In genomic region chr20:5807431-5807830, GRCh38 we compare ENCODE assay signal across 19 cellular contexts. TPM values are rescaled to one million over a fixed set of nuclear protein-coding genes. Genes with fewer than 3 reads are reported as not detected.
DNase-seq lines count a peak whose midpoint lies in the region; ATAC-seq, FAIRE-seq and TF ChIP-seq lines count a peak whose summit lies in the region.
"Had no signal": no experiment of that assay in that cellular context is flagged by ENCODE, and none has a peak within 500 bp of the region (broad histone marks: within the 10 kb centered on the region; RNA-seq: fewer than 3 reads in every experiment).

No MANE protein-coding gene starts in this region.

- H3K9me2 ChIP-seq in OCI-LY7 (ENCODE audit: insufficient read depth, low read length), result no peaks in the 10 kb centered on the region

- DNase-seq in A549 (ENCODE audit: low read depth in 1 of 2, low spot score in 1 of 2) (no peak), ACHN (peak; percentile 19), OCI-LY7 (ENCODE audit: low spot score) (peak; percentile 41), kidney tubule cell (ENCODE audit: low spot score) (peak; percentile 60), Right ventricle myocardium inferior (ENCODE audit: missing footprints) (no peak)
- DNase-seq in activated effector memory CD4-positive, alpha-beta T cell treated with anti-CD3 and anti-CD28 coated beads, Interleukin-2, amount 50 U/mL, for 16 hours, result no peak
- DNase-seq: AML-193, KBM-7, MM.1S, NCI-H1048, NCI-H1417 treated with DMSO at 0.1 percent for 48 hours, NCI-H187, NCI-H446, NCI-H526, SHP77 had no signal

- H3K4me3 ChIP-seq in A549 (no peak overlapping the region), OCI-LY7 (ENCODE audit: low read depth, low read length, poor library complexity, severe bottlenecking) (no peak overlapping the region)

- peaks cover 38% of the 10 kb centered on the region for H3K36me3 ChIP-seq in OCI-LY7 (ENCODE audit: insufficient read depth, low read length)

- no peak for TF ChIP-seq EP300 in A549 (IDR thresholded peaks at IDR 0.05)

- no peaks in the 10 kb centered on the region for H3K9me3 ChIP-seq in A549
- H3K9me3 ChIP-seq in OCI-LY7 (ENCODE audit: low read length), result no peaks in the 10 kb centered on the region

- no TSS peak for BruUV-seq in OCI-LY7 (replicated peaks; lab: Mats Ljungman, UMichigan)

- TF ChIP-seq CTCF in A549 (IDR thresholded peaks at IDR 0.05) (no peak), OCI-LY7 (conservative IDR thresholded peaks at IDR 0.05; ENCODE audit: low read length) (no peak)

- in situ Hi-C loops in ACHN (cut with HindIII; ENCODE audit: low pct_ligation_motif_present, low pct_unique_long_range_greater_than_20kb, low sequenced_read_pairs), result no loop called here

- CTCF ChIA-PET in A549 (lab: Yijun Ruan, JAX), result interaction anchor here (1.7 to 5.1 kb wide), 4 partner anchors 10 to 278 kb away, joined by 4 to 17 read pairs (median 8); no protein-coding TSS in a partner anchor
- CTCF ChIA-PET in OCI-LY7 (lab: Charles Lee; ENCODE audit: unreplicated experiment), result no interaction called here

- 46% methylated on average over 3 of the region's 3 CpGs for WGBS in A549 (ENCODE audit: missing lambda C conversion rate)

- peak overlapping the region; percentile 21; the same call in 2 of the 3 replicates for H3K4me2 ChIP-seq in A549
- peak overlapping the region; percentile 35 for H3K4me2 ChIP-seq in OCI-LY7 (ENCODE audit: low read length)

- peak overlapping the region in 1 of 2 experiments; percentile 43; a peak in 3 of 6 replicates for H3K27ac ChIP-seq in A549
- H3K27ac ChIP-seq in OCI-LY7 (ENCODE audit: low read depth, low read length, poor library complexity, severe bottlenecking), result peak overlapping the region; percentile 94
- H3K27ac ChIP-seq: C4-2B had no signal

- intact Hi-C loops in OCI-LY7 (cut with micrococcal nuclease; ENCODE audit: unreplicated experiment) (no loop called here), Right ventricle myocardium inferior (cut with DNase I) (loop anchor here (5.0 to 10.0 kb wide), 2 partner anchors 125 to 267 kb away; no protein-coding TSS in a partner anchor)

- H4K20me1 ChIP-seq in OCI-LY7 (ENCODE audit: insufficient read depth, low read length), result no peaks in the 10 kb centered on the region

- H3K79me2 ChIP-seq in OCI-LY7 (ENCODE audit: insufficient read depth, low read depth, low read length), result peaks cover 46% of the 10 kb centered on the region; the same call in 1 of the 2 replicates

- no peak overlapping the region for H2AFZ ChIP-seq in OCI-LY7 (ENCODE audit: low read length)

- POLR2A ChIA-PET in A549 (lab: Yijun Ruan, JAX), result no interaction called here
- POLR2A ChIA-PET in OCI-LY7 (lab: Charles Lee), result interaction anchor here (1.4 to 2.9 kb wide), 3 partner anchors 10 to 248 kb away, joined by 3 to 18 read pairs (median 3); no protein-coding TSS in a partner anchor

- TF ChIP-seq RAD21 in A549 (conservative IDR thresholded peaks at IDR 0.05 in 1 of 2, IDR thresholded peaks at IDR 0.05 in 1 of 2), result no peak

- FAIRE-seq in A549 (lab: Jason Lieb, UNC), result no peak
- FAIRE-seq: GM19239, H1 had no signal

- ATAC-seq in A549 (no peak), HG03460 (IDR thresholded peaks at IDR 0.05; ENCODE audit: unreplicated experiment) (no peak), Right ventricle myocardium inferior (no peak)

- TF ChIP-seq POLR2A in A549 (IDR thresholded peaks at IDR 0.05; ENCODE audit: low read length), result no peak

- H3K4me1 ChIP-seq in A549, result peaks cover 35% of the 10 kb centered on the region
- peaks cover 84% of the 10 kb centered on the region for H3K4me1 ChIP-seq in OCI-LY7 (ENCODE audit: insufficient read depth, low read length, poor library complexity, severe bottlenecking)

TF ChIP-seq in A549, 52 proteins besides CTCF, POLR2A, EP300 and RAD21:
- no peak for TF ChIP-seq HEYL (CRISPR knock-in tag; IDR thresholded peaks at IDR 0.05)
- TF ChIP-seq, protein P1, sequence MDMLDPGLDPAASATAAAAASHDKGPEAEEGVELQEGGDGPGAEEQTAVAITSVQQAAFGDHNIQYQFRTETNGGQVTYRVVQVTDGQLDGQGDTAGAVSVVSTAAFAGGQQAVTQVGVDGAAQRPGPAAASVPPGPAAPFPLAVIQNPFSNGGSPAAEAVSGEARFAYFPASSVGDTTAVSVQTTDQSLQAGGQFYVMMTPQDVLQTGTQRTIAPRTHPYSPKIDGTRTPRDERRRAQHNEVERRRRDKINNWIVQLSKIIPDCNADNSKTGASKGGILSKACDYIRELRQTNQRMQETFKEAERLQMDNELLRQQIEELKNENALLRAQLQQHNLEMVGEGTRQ (IDR thresholded peaks at IDR 0.05), result no peak
- TF ChIP-seq GATA3 (IDR thresholded peaks at IDR 0.05; ENCODE audit: borderline replicate concordance), result no peak
- no peak for TF ChIP-seq CBX8 (IDR thresholded peaks at IDR 0.05)
- TF ChIP-seq HOXB5 (CRISPR knock-in tag; IDR thresholded peaks at IDR 0.05), result no peak
- TF ChIP-seq FOSB (CRISPR knock-in tag; IDR thresholded peaks at IDR 0.05), result no peak
- no peak for TF ChIP-seq JUNB (IDR thresholded peaks at IDR 0.05)
- TF ChIP-seq RCOR1 (IDR thresholded peaks at IDR 0.05; ENCODE audit: low read depth, low read length), result no peak
- no peak for TF ChIP-seq KDM5A (IDR thresholded peaks at IDR 0.05)
- TF ChIP-seq, protein P2, sequence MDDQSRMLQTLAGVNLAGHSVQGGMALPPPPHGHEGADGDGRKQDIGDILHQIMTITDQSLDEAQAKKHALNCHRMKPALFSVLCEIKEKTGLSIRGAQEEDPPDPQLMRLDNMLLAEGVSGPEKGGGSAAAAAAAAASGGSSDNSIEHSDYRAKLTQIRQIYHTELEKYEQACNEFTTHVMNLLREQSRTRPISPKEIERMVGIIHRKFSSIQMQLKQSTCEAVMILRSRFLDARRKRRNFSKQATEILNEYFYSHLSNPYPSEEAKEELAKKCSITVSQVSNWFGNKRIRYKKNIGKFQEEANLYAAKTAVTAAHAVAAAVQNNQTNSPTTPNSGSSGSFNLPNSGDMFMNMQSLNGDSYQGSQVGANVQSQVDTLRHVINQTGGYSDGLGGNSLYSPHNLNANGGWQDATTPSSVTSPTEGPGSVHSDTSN (IDR thresholded peaks at IDR 0.05), result no peak
- TF ChIP-seq, protein P3, sequence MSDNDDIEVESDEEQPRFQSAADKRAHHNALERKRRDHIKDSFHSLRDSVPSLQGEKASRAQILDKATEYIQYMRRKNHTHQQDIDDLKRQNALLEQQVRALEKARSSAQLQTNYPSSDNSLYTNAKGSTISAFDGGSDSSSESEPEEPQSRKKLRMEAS (IDR thresholded peaks at IDR 0.05), result no peak
- no peak for TF ChIP-seq CEBPB (IDR thresholded peaks at IDR 0.05)
- no peak for TF ChIP-seq POLR2AphosphoS2 (conservative IDR thresholded peaks at IDR 0.05; ENCODE audit: low read length)
- no peak for TF ChIP-seq E2F6 (IDR thresholded peaks at IDR 0.05; ENCODE audit: borderline replicate concordance, low read depth)
- TF ChIP-seq CBX2 (IDR thresholded peaks at IDR 0.05; ENCODE audit: borderline replicate concordance, low read depth), result no peak
- no peak for TF ChIP-seq RNF2 (IDR thresholded peaks at IDR 0.05; ENCODE audit: borderline replicate concordance, low read depth)
- TF ChIP-seq, protein P4, sequence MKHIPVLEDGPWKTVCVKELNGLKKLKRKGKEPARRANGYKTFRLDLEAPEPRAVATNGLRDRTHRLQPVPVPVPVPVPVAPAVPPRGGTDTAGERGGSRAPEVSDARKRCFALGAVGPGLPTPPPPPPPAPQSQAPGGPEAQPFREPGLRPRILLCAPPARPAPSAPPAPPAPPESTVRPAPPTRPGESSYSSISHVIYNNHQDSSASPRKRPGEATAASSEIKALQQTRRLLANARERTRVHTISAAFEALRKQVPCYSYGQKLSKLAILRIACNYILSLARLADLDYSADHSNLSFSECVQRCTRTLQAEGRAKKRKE (CRISPR knock-in tag; IDR thresholded peaks at IDR 0.05; ENCODE audit: low read depth), result no peak
- no peak for TF ChIP-seq TFCP2L1 (CRISPR knock-in tag; IDR thresholded peaks at IDR 0.05)

RNA-seq across cellular contexts. Expression of gene SHLD1, which starts 57.2 kb away (rescaled TPM):
- 17.4 and 18.4 TPM in 2 replicates for polyA plus RNA-seq in A549 (2011; rRNA removed)
- polyA plus RNA-seq in A549 (2012; cell fraction: cytosol; rRNA removed), result 5.6 TPM in 2 replicates
- 2.2 and 3.3 TPM in 2 replicates for polyA plus RNA-seq in A549 (2012; cell fraction: nucleus; rRNA removed)
- polyA plus RNA-seq in A549 (2017; fragmentation: RNase III; extraction: RNeasy Plus Mini Kit Qiagen cat#74134 plus additional on column Dnase treatment), result 6.1 to 7.3 TPM (median 6.5 TPM) in 3 replicates
- polyA minus RNA-seq in A549 (2011; rRNA and poly(A)+ RNA removed), result 7.9 and 8.9 TPM in 2 replicates
- 19.4 and 29.6 TPM in 2 replicates for total RNA-seq in OCI-LY7 (2014; rRNA removed; shearing (Covaris generic))
- total RNA-seq in OCI-LY7 (2022), result 31.2 and 31.5 TPM in 2 replicates
- 5.3 TPM for total RNA-seq in Right ventricle myocardium inferior

Comparison
In these comparisons a context has a peak if more than half of its experiments do, and no peak if none do; other contexts are left out.
1. DNase-seq: peak in ACHN (single experiment), OCI-LY7 (single experiment) and kidney tubule cell (single experiment); none in A549 (0 of 2), activated effector memory CD4-positive, alpha-beta T cell treated with anti-CD3 and anti-CD28 coated beads, Interleukin-2, amount 50 U/mL, for 16 hours (single experiment) and Right ventricle myocardium inferior (single experiment).